ENCODE assay signal across 10 cellular contexts in the genomic region with DNA sequence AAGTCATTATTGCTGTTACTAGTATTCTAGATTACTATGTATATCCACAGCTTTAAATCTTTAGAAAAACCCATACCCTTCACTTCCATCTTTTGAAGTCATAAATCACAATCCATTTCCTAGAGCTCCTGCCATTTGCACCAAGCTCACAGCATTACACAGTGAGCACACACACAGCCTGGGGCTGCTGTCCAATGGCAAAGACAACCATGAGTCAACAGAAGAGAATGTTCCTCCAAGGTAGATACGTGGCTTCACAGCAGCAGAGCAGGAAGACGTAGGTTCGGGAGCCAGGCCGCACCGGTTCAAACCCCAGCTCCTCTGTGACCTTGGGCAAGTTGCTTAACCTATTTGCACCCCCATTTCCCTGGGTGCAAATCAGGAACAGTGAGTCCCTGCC.
DNase-seq lines count a peak whose midpoint lies in the region; ATAC-seq, FAIRE-seq and TF ChIP-seq lines count a peak whose summit lies in the region.
"Had no signal": no experiment of that assay in that cellular context is flagged by ENCODE, and none has a peak within 500 bp of the region (broad histone marks: within the 10 kb centered on the region; RNA-seq: fewer than 3 reads in every experiment).

No MANE protein-coding gene starts in this region.

- POLR2A ChIA-PET in A673 (lab: Charles Lee; ENCODE audit: low non-redundant PET) (no interaction called here), MCF 10A (lab: Yijun Ruan, JAX) (interaction anchor here (0.6 to 0.7 kb wide), 2 partner anchors 181 to 224 kb away, joined by 3 to 4 read pairs; no protein-coding TSS in a partner anchor), HepG2 (lab: Yijun Ruan, JAX) (no interaction called here)

- no TSS peak for BruUV-seq in A673 (replicated peaks; lab: Mats Ljungman, UMichigan)
- BruUV-seq in MCF 10A (replicated peaks; lab: Mats Ljungman, UMichigan): no TSS peak
- BruUV-seq in HepG2 (replicated peaks; lab: Mats Ljungman, UMichigan): no TSS peak

- H3K27ac Mint-ChIP-seq in HFFc6 (peak overlapping the region; percentile 98), MCF 10A (ENCODE audit: low read depth, unreplicated experiment) (peak overlapping the region; percentile 80)
- H3K27ac Mint-ChIP-seq in natural killer cell treated with Interleukin-12 subunit alpha and Interleukin-12 subunit beta and Interleukin-15 and Interleukin-18, amount 100 ng/mL, for 72 hours: no peak overlapping the region

- peaks cover 4% of the 10 kb centered on the region; the same call in 1 of the 2 replicates for H3K9me3 Mint-ChIP-seq in HFFc6
- H3K9me3 Mint-ChIP-seq in MCF 10A (ENCODE audit: unreplicated experiment): no peaks in the 10 kb centered on the region
- no peaks in the 10 kb centered on the region for H3K9me3 Mint-ChIP-seq in natural killer cell treated with Interleukin-12 subunit alpha and Interleukin-12 subunit beta and Interleukin-15 and Interleukin-18, amount 100 ng/mL, for 72 hours

- H3K27me3 ChIP-seq in A673 (replicated peaks; ENCODE audit: insufficient read depth, low read depth, low read length, poor library complexity): no peaks in the 10 kb centered on the region
- no peaks in the 10 kb centered on the region for H3K27me3 ChIP-seq in HepG2 (ENCODE audit: control insufficient read depth in 1 of 2, insufficient read depth in 2 of 2, low read length in 2 of 2)

- H3K36me3 Mint-ChIP-seq in HFFc6 (ENCODE audit: low read depth): peaks cover 30% of the 10 kb centered on the region
- no peaks in the 10 kb centered on the region for H3K36me3 Mint-ChIP-seq in MCF 10A (ENCODE audit: insufficient read depth, unreplicated experiment)
- H3K36me3 Mint-ChIP-seq in natural killer cell treated with Interleukin-12 subunit alpha and Interleukin-12 subunit beta and Interleukin-15 and Interleukin-18, amount 100 ng/mL, for 72 hours: peaks cover 10% of the 10 kb centered on the region

- intact Hi-C loops in A673 (cut with micrococcal nuclease; ENCODE audit: unreplicated experiment) (no loop called here), MCF 10A (cut with micrococcal nuclease) (no loop called here), HepG2 (cut with micrococcal nuclease; ENCODE audit: unreplicated experiment) (no loop called here)

- FAIRE-seq in HepG2 (lab: Jason Lieb, UNC): no peak
- FAIRE-seq: colon had no signal

- H3K4me3 ChIP-seq in A673 (ENCODE audit: low read depth, low read length, poor library complexity, severe bottlenecking): no peak overlapping the region
- no peak overlapping the region for H3K4me3 ChIP-seq in HepG2 (replicated peaks in 1 of 3; ENCODE audit: insufficient read depth in 1 of 3, low read depth in 2 of 3, low read length in 3 of 3)

- H3K36me3 ChIP-seq in A673 (ENCODE audit: insufficient read depth, low read length, poor library complexity, severe bottlenecking): no peaks in the 10 kb centered on the region
- H3K36me3 ChIP-seq in HepG2 (replicated peaks in 1 of 2; ENCODE audit: control insufficient read depth in 1 of 2, insufficient read depth in 2 of 2, low read length in 2 of 2): no peaks in the 10 kb centered on the region

- H3K79me2 ChIP-seq in HepG2 (ENCODE audit: insufficient read depth, low read length): no peaks in the 10 kb centered on the region

- no peak for TF ChIP-seq POLR2A in HepG2 (IDR thresholded peaks at IDR 0.05; ENCODE audit: insufficient read depth in 1 of 2, low read depth in 2 of 2, low read length in 2 of 2)

- H3K4me1 Mint-ChIP-seq in HFFc6 (ENCODE audit: low read depth): peaks cover 46% of the 10 kb centered on the region
- peaks cover 25% of the 10 kb centered on the region for H3K4me1 Mint-ChIP-seq in MCF 10A (ENCODE audit: insufficient read depth, unreplicated experiment)
- H3K4me1 Mint-ChIP-seq in natural killer cell treated with Interleukin-12 subunit alpha and Interleukin-12 subunit beta and Interleukin-15 and Interleukin-18, amount 100 ng/mL, for 72 hours (ENCODE audit: low read depth in 2 of 2): peaks cover 16 to 17% of the 10 kb centered on the region in 2 donors

- H3K4me3 Mint-ChIP-seq in HFFc6: peak overlapping the region; percentile 76
- peak overlapping the region; percentile 17 for H3K4me3 Mint-ChIP-seq in MCF 10A (ENCODE audit: unreplicated experiment)
- H3K4me3 Mint-ChIP-seq in natural killer cell treated with Interleukin-12 subunit alpha and Interleukin-12 subunit beta and Interleukin-15 and Interleukin-18, amount 100 ng/mL, for 72 hours: no peak overlapping the region

- WGBS in HepG2 (ENCODE audit: low lambda C conversion rate): 82% methylated on average over 5 of the region's 5 CpGs

- DNase-seq in A673 (ENCODE audit: low spot score) (peak; percentile 25), HFFc6 (peak; percentile 94), MCF 10A (ENCODE audit: unreplicated experiment) (peak; percentile 92), HepG2 (ENCODE audit: low spot score) (no peak), NCI-H524 treated with DMSO at 0.1 percent for 48 hours (lab: John Stamatoyannopoulos, UW) (no peak), COR-L47 (lab: John Stamatoyannopoulos, UW) (no peak), activated gamma-delta T cell treated with Interleukin-2 at 50 U/mL for 16 hours (no peak)
- DNase-seq in natural killer cell treated with Interleukin-12 subunit alpha and Interleukin-12 subunit beta and Interleukin-15 and Interleukin-18, amount 100 ng/mL, for 72 hours (ENCODE audit: low spot score): no peak
- DNase-seq: SHP77 treated with DMSO at 0.1 percent for 48 hours had no signal

- H3K9ac ChIP-seq in HepG2 (ENCODE audit: insufficient read depth, low read depth, low read length): no peak overlapping the region

- H3K9me3 ChIP-seq in A673 (ENCODE audit: low read depth, low read length, poor library complexity, severe bottlenecking): no peaks in the 10 kb centered on the region
- no peaks in the 10 kb centered on the region for H3K9me3 ChIP-seq in HepG2 (ENCODE audit: low read length)

- TF ChIP-seq RAD21 in HepG2 (CRISPR knock-in tag; IDR thresholded peaks at IDR 0.05): no peak

- H3K4me2 ChIP-seq in HepG2 (ENCODE audit: low read depth, low read length): no peak overlapping the region

- H3K4me1 ChIP-seq in A673 (ENCODE audit: insufficient read depth, low read length, poor library complexity, severe bottlenecking): no peaks in the 10 kb centered on the region
- no peaks in the 10 kb centered on the region for H3K4me1 ChIP-seq in HepG2 (ENCODE audit: insufficient read depth, low read length)

- H2AFZ ChIP-seq in HepG2 (ENCODE audit: low read length): no peak overlapping the region

- H3K27ac ChIP-seq in A673 (ENCODE audit: low read depth, low read length, poor library complexity, severe bottlenecking) (no peak overlapping the region), HepG2 (ENCODE audit: extremely low read length, insufficient read depth, low read length) (no peak overlapping the region)

- TF ChIP-seq CTCF in A673 (conservative IDR thresholded peaks at IDR 0.05; ENCODE audit: low read depth, low read length): no peak
- TF ChIP-seq CTCF in HFFc6 (IDR thresholded peaks at IDR 0.05): no peak
- TF ChIP-seq CTCF in MCF 10A (IDR thresholded peaks at IDR 0.05; ENCODE audit: unreplicated experiment): no peak
- TF ChIP-seq CTCF in HepG2 (CRISPR knock-in tag; IDR thresholded peaks at IDR 0.05): no peak

- ATAC-seq in HepG2: 0 out of 3 replicates have a peak, but pooled peaks have one; percentile 40
- ATAC-seq in natural killer cell treated with Interleukin-12 subunit alpha and Interleukin-12 subunit beta and Interleukin-15 and Interleukin-18, amount 100 ng/mL, for 72 hours: no peak

- H3K27me3 Mint-ChIP-seq in HFFc6 (ENCODE audit: insufficient read depth): peaks cover 3% of the 10 kb centered on the region; the same call in 1 of the 2 replicates
- peaks cover 5% of the 10 kb centered on the region for H3K27me3 Mint-ChIP-seq in MCF 10A (ENCODE audit: insufficient read depth, unreplicated experiment)
- H3K27me3 Mint-ChIP-seq in natural killer cell treated with Interleukin-12 subunit alpha and Interleukin-12 subunit beta and Interleukin-15 and Interleukin-18, amount 100 ng/mL, for 72 hours: peaks cover 11 to 13% of the 10 kb centered on the region in 2 donors

- TF ChIP-seq EP300 in HepG2 (IDR thresholded peaks at IDR 0.05; ENCODE audit: low read depth in 2 of 2, low read length in 2 of 2) (no peak), HepG2 (CRISPR knock-in tag; IDR thresholded peaks at IDR 0.05; ENCODE audit: borderline replicate concordance) (no peak)

- in situ Hi-C loops in HepG2 (cut with HindIII; ENCODE audit: extremely low pct_ligation_motif_present, low pct_unique_long_range_greater_than_20kb): no loop called here

- CTCF ChIA-PET in A673 (lab: Charles Lee): no interaction called here
- CTCF ChIA-PET in MCF 10A (lab: Yijun Ruan, JAX): no interaction called here
- CTCF ChIA-PET in HepG2 (lab: Yijun Ruan, JAX; ENCODE audit: low intra/inter-chr PET ratio, low total read pairs): no interaction called here

- H4K20me1 ChIP-seq in HepG2 (ENCODE audit: insufficient read depth, low read length): no peaks in the 10 kb centered on the region

TF ChIP-seq in HepG2, 621 proteins besides CTCF, POLR2A, EP300 and RAD21:
- TF ChIP-seq FOSL2 (CRISPR knock-in tag; IDR thresholded peaks at IDR 0.05) (0 out of 2 replicates have a peak, but pooled peaks have one; percentile 29), PPARG (CRISPR knock-in tag; conservative IDR thresholded peaks at IDR 0.05) (no peak)

Comparison
In these comparisons a context has a peak if more than half of its experiments do, and no peak if none do; other contexts are left out.
1. DNase-seq: peak in A673 (single experiment), HFFc6 (single experiment) and MCF 10A (single experiment); none in HepG2 (single experiment), NCI-H524 treated with DMSO at 0.1 percent for 48 hours (single experiment), COR-L47 (single experiment), natural killer cell treated with Interleukin-12 subunit alpha and Interleukin-12 subunit beta and Interleukin-15 and Interleukin-18, amount 100 ng/mL, for 72 hours (single experiment) and activated gamma-delta T cell treated with Interleukin-2 at 50 U/mL for 16 hours (single experiment).
2. H3K27ac Mint-ChIP-seq: peak in HFFc6 (single experiment) and MCF 10A (single experiment); none in natural killer cell treated with Interleukin-12 subunit alpha and Interleukin-12 subunit beta and Interleukin-15 and Interleukin-18, amount 100 ng/mL, for 72 hours (0 of 2).